ENCODE assay signal across 1 cellular context in the genomic region with DNA sequence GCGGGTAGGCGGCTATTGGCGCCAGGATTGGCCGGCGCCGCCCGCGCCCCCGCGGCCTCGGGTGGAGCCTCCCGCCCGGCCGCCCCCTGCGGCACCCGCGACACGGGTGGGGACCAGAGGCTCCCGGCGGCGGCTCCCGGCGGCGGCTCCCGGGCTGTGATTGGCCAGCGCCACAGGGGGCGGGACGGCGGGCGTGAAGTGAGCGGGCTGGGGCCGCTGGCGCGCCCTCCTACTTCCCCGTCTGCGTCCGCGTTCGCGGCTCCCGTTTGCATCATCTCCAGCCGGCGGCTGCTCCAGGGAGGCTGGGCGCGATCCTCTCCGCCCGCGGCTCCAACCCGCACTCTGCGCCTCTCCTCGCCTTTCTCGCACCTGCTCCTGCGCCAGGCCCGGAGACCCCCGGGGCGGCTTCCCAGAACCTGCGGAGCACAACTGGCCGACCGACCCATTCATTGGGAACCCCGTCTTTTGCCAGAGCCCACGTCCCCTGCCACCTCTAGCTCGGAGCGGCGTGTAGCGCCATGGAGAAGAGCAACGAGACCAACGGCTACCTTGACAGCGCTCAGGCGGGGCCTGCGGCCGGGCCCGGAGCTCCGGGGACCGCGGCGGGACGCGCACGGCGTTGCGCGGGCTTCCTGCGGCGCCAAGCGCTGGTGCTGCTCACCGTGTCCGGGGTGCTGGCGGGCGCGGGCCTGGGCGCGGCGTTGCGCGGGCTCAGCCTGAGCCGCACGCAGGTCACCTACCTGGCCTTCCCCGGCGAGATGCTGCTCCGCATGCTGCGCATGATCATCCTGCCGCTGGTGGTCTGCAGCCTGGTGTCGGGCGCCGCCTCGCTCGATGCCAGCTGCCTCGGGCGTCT.
TF ChIP-seq lines count a peak whose summit lies in the region.

A gene (plus strand): TSS at position 274 of the 856 bp plus-strand sequence. CDS start 245 bp downstream, at position 519.

TF ChIP-seq in HepG2, 621 proteins besides CTCF, POLR2A, EP300 and RAD21 (continued from another document and continues in another):
- TF ChIP-seq, protein P1, sequence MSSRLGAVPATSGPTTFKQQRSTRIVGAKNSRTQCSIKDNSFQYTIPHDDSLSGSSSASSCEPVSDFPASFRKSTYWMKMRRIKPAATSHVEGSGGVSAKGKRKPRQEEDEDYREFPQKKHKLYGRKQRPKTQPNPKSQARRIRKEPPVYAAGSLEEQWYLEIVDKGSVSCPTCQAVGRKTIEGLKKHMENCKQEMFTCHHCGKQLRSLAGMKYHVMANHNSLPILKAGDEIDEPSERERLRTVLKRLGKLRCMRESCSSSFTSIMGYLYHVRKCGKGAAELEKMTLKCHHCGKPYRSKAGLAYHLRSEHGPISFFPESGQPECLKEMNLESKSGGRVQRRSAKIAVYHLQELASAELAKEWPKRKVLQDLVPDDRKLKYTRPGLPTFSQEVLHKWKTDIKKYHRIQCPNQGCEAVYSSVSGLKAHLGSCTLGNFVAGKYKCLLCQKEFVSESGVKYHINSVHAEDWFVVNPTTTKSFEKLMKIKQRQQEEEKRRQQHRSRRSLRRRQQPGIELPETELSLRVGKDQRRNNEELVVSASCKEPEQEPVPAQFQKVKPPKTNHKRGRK (CRISPR knock-in tag; IDR thresholded peaks at IDR 0.05): 0 out of 2 replicates have a peak, but pooled peaks have one; percentile 1
- no peak for TF ChIP-seq PCBP2 (optimal IDR thresholded peaks at IDR 0.05; ENCODE audit: low read depth, low read length, poor library complexity, severe bottlenecking)
- peak; percentile 54; the same call in 1 of the 2 replicates for TF ChIP-seq ZNF773 (CRISPR knock-in tag; IDR thresholded peaks at IDR 0.05; ENCODE audit: borderline replicate concordance)
- TF ChIP-seq, protein P2, sequence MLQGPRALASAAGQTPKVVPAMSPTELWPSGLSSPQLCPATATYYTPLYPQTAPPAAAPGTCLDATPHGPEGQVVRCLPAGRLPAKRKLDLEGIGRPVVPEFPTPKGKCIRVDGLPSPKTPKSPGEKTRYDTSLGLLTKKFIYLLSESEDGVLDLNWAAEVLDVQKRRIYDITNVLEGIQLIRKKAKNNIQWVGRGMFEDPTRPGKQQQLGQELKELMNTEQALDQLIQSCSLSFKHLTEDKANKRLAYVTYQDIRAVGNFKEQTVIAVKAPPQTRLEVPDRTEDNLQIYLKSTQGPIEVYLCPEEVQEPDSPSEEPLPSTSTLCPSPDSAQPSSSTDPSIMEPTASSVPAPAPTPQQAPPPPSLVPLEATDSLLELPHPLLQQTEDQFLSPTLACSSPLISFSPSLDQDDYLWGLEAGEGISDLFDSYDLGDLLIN (CRISPR knock-in tag; IDR thresholded peaks at IDR 0.05; ENCODE audit: borderline replicate concordance): peak; percentile 56; the same call in 1 of the 2 replicates
- 0 out of 2 replicates have a peak, but pooled peaks have one; percentile 28 for TF ChIP-seq KDM1A (CRISPR knock-in tag; IDR thresholded peaks at IDR 0.05)
- 0 out of 2 replicates have a peak, but pooled peaks have one; percentile 36 for TF ChIP-seq ZNF317 (CRISPR knock-in tag; IDR thresholded peaks at IDR 0.05)
- TF ChIP-seq ZNF367 (CRISPR knock-in tag; IDR thresholded peaks at IDR 0.05; ENCODE audit: borderline replicate concordance): peak; percentile 78; the same call in 1 of the 2 replicates
- TF ChIP-seq RARG (CRISPR knock-in tag; IDR thresholded peaks at IDR 0.05; ENCODE audit: low read depth): no peak
- no peak for TF ChIP-seq ZNF589 (CRISPR knock-in tag; conservative IDR thresholded peaks at IDR 0.05)
- no peak for TF ChIP-seq RARA (CRISPR knock-in tag; IDR thresholded peaks at IDR 0.05)
- no peak for TF ChIP-seq KLF11 (CRISPR knock-in tag; IDR thresholded peaks at IDR 0.05)
- no peak for TF ChIP-seq ZBTB21 (CRISPR knock-in tag; IDR thresholded peaks at IDR 0.05)
- TF ChIP-seq ZNF570 (CRISPR knock-in tag; IDR thresholded peaks at IDR 0.05; ENCODE audit: borderline replicate concordance): no peak
- TF ChIP-seq FOXA3 (CRISPR knock-in tag; IDR thresholded peaks at IDR 0.05): peak; percentile 30; the same call in 1 of the 2 replicates
- TF ChIP-seq, protein P3, sequence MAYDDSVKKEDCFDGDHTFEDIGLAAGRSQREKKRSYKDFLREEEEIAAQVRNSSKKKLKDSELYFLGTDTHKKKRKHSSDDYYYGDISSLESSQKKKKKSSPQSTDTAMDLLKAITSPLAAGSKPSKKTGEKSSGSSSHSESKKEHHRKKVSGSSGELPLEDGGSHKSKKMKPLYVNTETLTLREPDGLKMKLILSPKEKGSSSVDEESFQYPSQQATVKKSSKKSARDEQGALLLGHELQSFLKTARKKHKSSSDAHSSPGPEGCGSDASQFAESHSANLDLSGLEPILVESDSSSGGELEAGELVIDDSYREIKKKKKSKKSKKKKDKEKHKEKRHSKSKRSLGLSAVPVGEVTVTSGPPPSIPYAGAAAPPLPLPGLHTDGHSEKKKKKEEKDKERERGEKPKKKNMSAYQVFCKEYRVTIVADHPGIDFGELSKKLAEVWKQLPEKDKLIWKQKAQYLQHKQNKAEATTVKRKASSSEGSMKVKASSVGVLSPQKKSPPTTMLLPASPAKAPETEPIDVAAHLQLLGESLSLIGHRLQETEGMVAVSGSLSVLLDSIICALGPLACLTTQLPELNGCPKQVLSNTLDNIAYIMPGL (CRISPR knock-in tag; IDR thresholded peaks at IDR 0.05; ENCODE audit: borderline replicate concordance in 1 of 2, low read depth in 1 of 2): no peak; a peak in 2 of 4 replicates
- peak; percentile 50; the same call in 1 of the 2 replicates for TF ChIP-seq SALL1 (CRISPR knock-in tag; IDR thresholded peaks at IDR 0.05)
- TF ChIP-seq CBX2 (IDR thresholded peaks at IDR 0.05; ENCODE audit: low read depth, low read length): no peak
- TF ChIP-seq CBX2 (CRISPR knock-in tag; IDR thresholded peaks at IDR 0.05; ENCODE audit: low read depth): no peak
- TF ChIP-seq SMARCE1 (IDR thresholded peaks at IDR 0.05; ENCODE audit: borderline replicate concordance): no peak
- 0 out of 2 replicates have a peak, but pooled peaks have one; percentile 6 for TF ChIP-seq ZNF510 (CRISPR knock-in tag; IDR thresholded peaks at IDR 0.05; ENCODE audit: low read depth)
- TF ChIP-seq ZNF652 (CRISPR knock-in tag; IDR thresholded peaks at IDR 0.05; ENCODE audit: borderline replicate concordance, low read depth): no peak
- no peak for TF ChIP-seq LCORL (IDR thresholded peaks at IDR 0.05)
- no peak for TF ChIP-seq LCORL (CRISPR knock-in tag; IDR thresholded peaks at IDR 0.05)
- no peak; the same call in none of the 2 replicates for TF ChIP-seq ZNF766 (CRISPR knock-in tag; IDR thresholded peaks at IDR 0.05; ENCODE audit: borderline replicate concordance)
- TF ChIP-seq ZSCAN31 (CRISPR knock-in tag; IDR thresholded peaks at IDR 0.05; ENCODE audit: low read depth): peak; percentile 18; the same call in 1 of the 2 replicates
- TF ChIP-seq SNAI1 (CRISPR knock-in tag; IDR thresholded peaks at IDR 0.05; ENCODE audit: borderline replicate concordance): peak; percentile 57; the same call in 1 of the 2 replicates
- TF ChIP-seq MXI1 (IDR thresholded peaks at IDR 0.05; ENCODE audit: borderline replicate concordance, low read depth, low read length): peak; percentile 25; the same call in 2 of the 3 replicates
- no peak for TF ChIP-seq ETV6 (CRISPR knock-in tag; conservative IDR thresholded peaks at IDR 0.05)
- no peak for TF ChIP-seq ZBTB20 (CRISPR knock-in tag; IDR thresholded peaks at IDR 0.05; ENCODE audit: borderline replicate concordance, low read depth)
- no peak for TF ChIP-seq RFX1 (IDR thresholded peaks at IDR 0.05)
- TF ChIP-seq ZNF780A (CRISPR knock-in tag; IDR thresholded peaks at IDR 0.05): no peak
- TF ChIP-seq, protein P4, sequence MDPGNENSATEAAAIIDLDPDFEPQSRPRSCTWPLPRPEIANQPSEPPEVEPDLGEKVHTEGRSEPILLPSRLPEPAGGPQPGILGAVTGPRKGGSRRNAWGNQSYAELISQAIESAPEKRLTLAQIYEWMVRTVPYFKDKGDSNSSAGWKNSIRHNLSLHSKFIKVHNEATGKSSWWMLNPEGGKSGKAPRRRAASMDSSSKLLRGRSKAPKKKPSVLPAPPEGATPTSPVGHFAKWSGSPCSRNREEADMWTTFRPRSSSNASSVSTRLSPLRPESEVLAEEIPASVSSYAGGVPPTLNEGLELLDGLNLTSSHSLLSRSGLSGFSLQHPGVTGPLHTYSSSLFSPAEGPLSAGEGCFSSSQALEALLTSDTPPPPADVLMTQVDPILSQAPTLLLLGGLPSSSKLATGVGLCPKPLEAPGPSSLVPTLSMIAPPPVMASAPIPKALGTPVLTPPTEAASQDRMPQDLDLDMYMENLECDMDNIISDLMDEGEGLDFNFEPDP (CRISPR knock-in tag; conservative IDR thresholded peaks at IDR 0.05): no peak
- no peak for TF ChIP-seq ZSCAN30 (CRISPR knock-in tag; IDR thresholded peaks at IDR 0.05)
- TF ChIP-seq HOXA3 (CRISPR knock-in tag; IDR thresholded peaks at IDR 0.05): peak; percentile 63
- TF ChIP-seq SOX13 (IDR thresholded peaks at IDR 0.05): 0 out of 2 replicates have a peak, but pooled peaks have one; percentile 33
- TF ChIP-seq SOX13 (CRISPR knock-in tag; conservative IDR thresholded peaks at IDR 0.05 in 1 of 2, IDR thresholded peaks at IDR 0.05 in 1 of 2): peak in 1 of 2 experiments; percentile 48; a peak in 2 of 4 replicates
- no peak for TF ChIP-seq ATAD3A (CRISPR knock-in tag; IDR thresholded peaks at IDR 0.05)
- TF ChIP-seq PHF20 (CRISPR knock-in tag; IDR thresholded peaks at IDR 0.05): 0 out of 2 replicates have a peak, but pooled peaks have one; percentile 3
- no peak for TF ChIP-seq RFX3 (CRISPR knock-in tag; IDR thresholded peaks at IDR 0.05)
- TF ChIP-seq KMT2B (CRISPR knock-in tag; IDR thresholded peaks at IDR 0.05): no peak; the same call in 1 of the 2 replicates
- TF ChIP-seq FOXJ3 (CRISPR knock-in tag; IDR thresholded peaks at IDR 0.05; ENCODE audit: borderline replicate concordance): peak; percentile 29; the same call in 1 of the 2 replicates
- TF ChIP-seq, protein P5, sequence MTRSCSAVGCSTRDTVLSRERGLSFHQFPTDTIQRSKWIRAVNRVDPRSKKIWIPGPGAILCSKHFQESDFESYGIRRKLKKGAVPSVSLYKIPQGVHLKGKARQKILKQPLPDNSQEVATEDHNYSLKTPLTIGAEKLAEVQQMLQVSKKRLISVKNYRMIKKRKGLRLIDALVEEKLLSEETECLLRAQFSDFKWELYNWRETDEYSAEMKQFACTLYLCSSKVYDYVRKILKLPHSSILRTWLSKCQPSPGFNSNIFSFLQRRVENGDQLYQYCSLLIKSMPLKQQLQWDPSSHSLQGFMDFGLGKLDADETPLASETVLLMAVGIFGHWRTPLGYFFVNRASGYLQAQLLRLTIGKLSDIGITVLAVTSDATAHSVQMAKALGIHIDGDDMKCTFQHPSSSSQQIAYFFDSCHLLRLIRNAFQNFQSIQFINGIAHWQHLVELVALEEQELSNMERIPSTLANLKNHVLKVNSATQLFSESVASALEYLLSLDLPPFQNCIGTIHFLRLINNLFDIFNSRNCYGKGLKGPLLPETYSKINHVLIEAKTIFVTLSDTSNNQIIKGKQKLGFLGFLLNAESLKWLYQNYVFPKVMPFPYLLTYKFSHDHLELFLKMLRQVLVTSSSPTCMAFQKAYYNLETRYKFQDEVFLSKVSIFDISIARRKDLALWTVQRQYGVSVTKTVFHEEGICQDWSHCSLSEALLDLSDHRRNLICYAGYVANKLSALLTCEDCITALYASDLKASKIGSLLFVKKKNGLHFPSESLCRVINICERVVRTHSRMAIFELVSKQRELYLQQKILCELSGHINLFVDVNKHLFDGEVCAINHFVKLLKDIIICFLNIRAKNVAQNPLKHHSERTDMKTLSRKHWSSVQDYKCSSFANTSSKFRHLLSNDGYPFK (CRISPR knock-in tag; IDR thresholded peaks at IDR 0.05; ENCODE audit: borderline replicate concordance): no peak; the same call in 1 of the 2 replicates
- no peak for TF ChIP-seq NFE2L1 (CRISPR knock-in tag; IDR thresholded peaks at IDR 0.05; ENCODE audit: borderline replicate concordance)
- 0 out of 2 replicates have a peak, but pooled peaks have one; percentile 32 for TF ChIP-seq ZNF577 (CRISPR knock-in tag; IDR thresholded peaks at IDR 0.05; ENCODE audit: borderline replicate concordance, low read depth)
- TF ChIP-seq, protein P6, sequence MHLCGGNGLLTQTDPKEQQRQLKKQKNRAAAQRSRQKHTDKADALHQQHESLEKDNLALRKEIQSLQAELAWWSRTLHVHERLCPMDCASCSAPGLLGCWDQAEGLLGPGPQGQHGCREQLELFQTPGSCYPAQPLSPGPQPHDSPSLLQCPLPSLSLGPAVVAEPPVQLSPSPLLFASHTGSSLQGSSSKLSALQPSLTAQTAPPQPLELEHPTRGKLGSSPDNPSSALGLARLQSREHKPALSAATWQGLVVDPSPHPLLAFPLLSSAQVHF (CRISPR knock-in tag; IDR thresholded peaks at IDR 0.05): no peak
- TF ChIP-seq MTF2 (CRISPR knock-in tag; IDR thresholded peaks at IDR 0.05; ENCODE audit: borderline replicate concordance): peak; percentile 67; the same call in 1 of the 2 replicates
- TF ChIP-seq NCOA1 (CRISPR knock-in tag; IDR thresholded peaks at IDR 0.05): no peak
- TF ChIP-seq KDM2A (CRISPR knock-in tag; IDR thresholded peaks at IDR 0.05; ENCODE audit: borderline replicate concordance, low read depth): no peak
- no peak for TF ChIP-seq SRSF4 (IDR thresholded peaks at IDR 0.05; ENCODE audit: low read depth, low read length, poor library complexity, severe bottlenecking)
- TF ChIP-seq, protein P7, sequence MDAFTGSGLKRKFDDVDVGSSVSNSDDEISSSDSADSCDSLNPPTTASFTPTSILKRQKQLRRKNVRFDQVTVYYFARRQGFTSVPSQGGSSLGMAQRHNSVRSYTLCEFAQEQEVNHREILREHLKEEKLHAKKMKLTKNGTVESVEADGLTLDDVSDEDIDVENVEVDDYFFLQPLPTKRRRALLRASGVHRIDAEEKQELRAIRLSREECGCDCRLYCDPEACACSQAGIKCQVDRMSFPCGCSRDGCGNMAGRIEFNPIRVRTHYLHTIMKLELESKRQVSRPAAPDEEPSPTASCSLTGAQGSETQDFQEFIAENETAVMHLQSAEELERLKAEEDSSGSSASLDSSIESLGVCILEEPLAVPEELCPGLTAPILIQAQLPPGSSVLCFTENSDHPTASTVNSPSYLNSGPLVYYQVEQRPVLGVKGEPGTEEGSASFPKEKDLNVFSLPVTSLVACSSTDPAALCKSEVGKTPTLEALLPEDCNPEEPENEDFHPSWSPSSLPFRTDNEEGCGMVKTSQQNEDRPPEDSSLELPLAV (CRISPR knock-in tag; conservative IDR thresholded peaks at IDR 0.05; ENCODE audit: low read depth): no peak
- peak; percentile 66; the same call in 1 of the 2 replicates for TF ChIP-seq SNAPC2 (CRISPR knock-in tag; IDR thresholded peaks at IDR 0.05)
- TF ChIP-seq, protein P8, sequence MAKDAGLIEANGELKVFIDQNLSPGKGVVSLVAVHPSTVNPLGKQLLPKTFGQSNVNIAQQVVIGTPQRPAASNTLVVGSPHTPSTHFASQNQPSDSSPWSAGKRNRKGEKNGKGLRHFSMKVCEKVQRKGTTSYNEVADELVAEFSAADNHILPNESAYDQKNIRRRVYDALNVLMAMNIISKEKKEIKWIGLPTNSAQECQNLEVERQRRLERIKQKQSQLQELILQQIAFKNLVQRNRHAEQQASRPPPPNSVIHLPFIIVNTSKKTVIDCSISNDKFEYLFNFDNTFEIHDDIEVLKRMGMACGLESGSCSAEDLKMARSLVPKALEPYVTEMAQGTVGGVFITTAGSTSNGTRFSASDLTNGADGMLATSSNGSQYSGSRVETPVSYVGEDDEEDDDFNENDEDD (CRISPR knock-in tag; IDR thresholded peaks at IDR 0.05; ENCODE audit: borderline replicate concordance): peak; percentile 56; the same call in 1 of the 2 replicates
